ENCODE assay signal across 1 cellular context in genomic region chr5:180545248-180545647, GRCh38.
A peak's percentile ranks its signal among the peaks of the same experiment; 100 is the strongest.
TF ChIP-seq lines count a peak whose summit lies in the region.

No MANE protein-coding gene starts in this region.

TF ChIP-seq in K562, 482 proteins besides CTCF, POLR2A, EP300 and RAD21:
- peak; percentile 75 for TF ChIP-seq ZNF316 (IDR thresholded peaks at IDR 0.05)
- no peak for TF ChIP-seq ZNF212 (CRISPR knock-in tag; IDR thresholded peaks at IDR 0.05)
- no peak for TF ChIP-seq RUNX1 (IDR thresholded peaks at IDR 0.05; ENCODE audit: low read depth)
- TF ChIP-seq ZNF133 (CRISPR knock-in tag; IDR thresholded peaks at IDR 0.05) = no peak
- TF ChIP-seq ZNF780A (CRISPR knock-in tag; IDR thresholded peaks at IDR 0.05) = no peak
- TF ChIP-seq C11orf30 (IDR thresholded peaks at IDR 0.05; ENCODE audit: low read depth) = peak; percentile 71
- 0 out of 2 replicates have a peak, but pooled peaks have one; percentile 25 for TF ChIP-seq MAFG (tag; conservative IDR thresholded peaks at IDR 0.05)
TF ChIP-seq in K562: peak in this region for 3.
